Comparison of ENCODE assay signal across 19 cellular contexts in genomic region chr6:166592818-166593217, GRCh38. TPM values are rescaled to one million over a fixed set of nuclear protein-coding genes. Genes with fewer than 3 reads are reported as not detected.
A peak's percentile ranks its signal among the peaks of the same experiment; 100 is the strongest.
DNase-seq lines count a peak whose midpoint lies in the region; ATAC-seq and TF ChIP-seq lines count a peak whose summit lies in the region.
"Had no signal": no experiment of that assay in that cellular context is flagged by ENCODE, and none has a peak within 500 bp of the region (broad histone marks: within the 10 kb centered on the region; RNA-seq: fewer than 3 reads in every experiment).

No MANE protein-coding gene starts in this region.

- peaks cover 73% of the 10 kb centered on the region for H3K4me1 Mint-ChIP-seq in endothelial cell (ENCODE audit: unreplicated experiment)
- peaks cover 82% of the 10 kb centered on the region for H3K4me1 Mint-ChIP-seq in osteocyte (ENCODE audit: unreplicated experiment)

- DNase-seq in LHCN-M2 (ENCODE audit: low read depth) (peak; percentile 73), endothelial cell (ENCODE audit: low spot score) (no peak), osteocyte (ENCODE audit: extremely low spot score, unreplicated experiment) (peak; percentile 30), posterior vena cava (ENCODE audit: low spot score) (no peak), DMS 273 treated with DMSO at 0.1 percent for 48 hours (lab: John Stamatoyannopoulos, UW) (no peak)
- DNase-seq: activated CD4-positive, alpha-beta T cell treated with anti-CD3 and anti-CD28 coated beads, Interleukin-2, amount 50 U/mL, for 1 hour; activated naive CD4-positive, alpha-beta T cell treated with anti-CD3 and anti-CD28 coated beads, Interleukin-2, amount 10 ng/mL, durations not matched to agents 7 days and 5 days; body of pancreas; dermis blood vessel endothelial cell; heart left ventricle; NCI-H1694; NCI-H2227 treated with DMSO at 0.1 percent for 48 hours; stimulated activated CD4-positive, alpha-beta T cell treated with anti-CD3 and anti-CD28 coated beads, Interleukin-15, amount 100 ng/mL, for 24 hours; stimulated activated naive B cell treated with anti-CD40 and anti-IgM and Interleukin-4, amounts not matched to agents 10 μg/mL and 1 μg/mL and 100 μg/mL, for 72 hours; thyroid gland had no signal

- no peak overlapping the region for H3K4me3 Mint-ChIP-seq in endothelial cell (ENCODE audit: unreplicated experiment)
- H3K4me3 Mint-ChIP-seq in osteocyte (ENCODE audit: unreplicated experiment): no peak overlapping the region
- H3K4me3 Mint-ChIP-seq: activated naive CD4-positive, alpha-beta T cell treated with anti-CD3 and anti-CD28 coated beads, Interleukin-2, amount 10 ng/mL, durations not matched to agents 7 days and 5 days; natural killer cell treated with Interleukin-12 subunit alpha and Interleukin-12 subunit beta and Interleukin-15 and Interleukin-18, amount 100 ng/mL, for 72 hours; stimulated activated naive B cell treated with anti-CD40 and anti-IgM and Interleukin-4, amounts not matched to agents 10 μg/mL and 1 μg/mL and 100 μg/mL, for 72 hours had no signal

- H3K27me3 Mint-ChIP-seq in endothelial cell (ENCODE audit: unreplicated experiment) (peaks cover 7% of the 10 kb centered on the region), osteocyte (ENCODE audit: unreplicated experiment) (no peaks in the 10 kb centered on the region)

- ATAC-seq in SK-N-SH treated with all-trans-retinoic acid at 6 μM for 48 hours (no peak), HG03342 (IDR thresholded peaks at IDR 0.05; ENCODE audit: unreplicated experiment) (no peak)
- ATAC-seq: body of pancreas; esophagus mucosa; heart left ventricle; natural killer cell treated with Interleukin-12 subunit alpha and Interleukin-12 subunit beta and Interleukin-15 and Interleukin-18, amount 100 ng/mL, for 72 hours; stimulated activated naive B cell treated with anti-CD40 and anti-IgM and Interleukin-4, amounts not matched to agents 10 μg/mL and 1 μg/mL and 100 μg/mL, for 72 hours had no signal

- no peaks in the 10 kb centered on the region for H3K9me3 Mint-ChIP-seq in endothelial cell (ENCODE audit: unreplicated experiment)
- H3K9me3 Mint-ChIP-seq in osteocyte (ENCODE audit: unreplicated experiment): no peaks in the 10 kb centered on the region
- H3K9me3 Mint-ChIP-seq: activated naive CD4-positive, alpha-beta T cell treated with anti-CD3 and anti-CD28 coated beads, Interleukin-2, amount 10 ng/mL, durations not matched to agents 7 days and 5 days; natural killer cell treated with Interleukin-12 subunit alpha and Interleukin-12 subunit beta and Interleukin-15 and Interleukin-18, amount 100 ng/mL, for 72 hours had no signal

- intact Hi-C loops in posterior vena cava (cut with DNase I): no loop called here

- peak overlapping the region; percentile 25 for H3K27ac Mint-ChIP-seq in endothelial cell (ENCODE audit: unreplicated experiment)
- H3K27ac Mint-ChIP-seq in osteocyte (ENCODE audit: unreplicated experiment): peak overlapping the region; percentile 50
- H3K27ac Mint-ChIP-seq: activated naive CD4-positive, alpha-beta T cell treated with anti-CD3 and anti-CD28 coated beads, Interleukin-2, amount 10 ng/mL, durations not matched to agents 7 days and 5 days; natural killer cell treated with Interleukin-12 subunit alpha and Interleukin-12 subunit beta and Interleukin-15 and Interleukin-18, amount 100 ng/mL, for 72 hours; stimulated activated naive B cell treated with anti-CD40 and anti-IgM and Interleukin-4, amounts not matched to agents 10 μg/mL and 1 μg/mL and 100 μg/mL, for 72 hours had no signal

- H3K36me3 Mint-ChIP-seq in endothelial cell (ENCODE audit: low read depth, unreplicated experiment) (peaks cover 26% of the 10 kb centered on the region), osteocyte (ENCODE audit: unreplicated experiment) (peaks cover 5% of the 10 kb centered on the region)
- H3K36me3 Mint-ChIP-seq: activated naive CD4-positive, alpha-beta T cell treated with anti-CD3 and anti-CD28 coated beads, Interleukin-2, amount 10 ng/mL, durations not matched to agents 7 days and 5 days; natural killer cell treated with Interleukin-12 subunit alpha and Interleukin-12 subunit beta and Interleukin-15 and Interleukin-18, amount 100 ng/mL, for 72 hours had no signal

- TF ChIP-seq CTCF in endothelial cell (IDR thresholded peaks at IDR 0.05; ENCODE audit: unreplicated experiment): no peak
- no peak for TF ChIP-seq CTCF in osteocyte (IDR thresholded peaks at IDR 0.05)

TF ChIP-seq in SK-N-SH treated with all-trans-retinoic acid at 6 μM for 48 hours, 23 proteins besides CTCF, POLR2A, EP300 and RAD21:
- TF ChIP-seq ISL1 (CRISPR knock-in tag; IDR thresholded peaks at IDR 0.05) (peak; percentile 10; the same call in 1 of the 2 replicates), ESRRG (CRISPR knock-in tag; IDR thresholded peaks at IDR 0.05) (no peak)

RNA-seq across cellular contexts. Expression of gene RAMACL, which starts 6.3 kb away (rescaled TPM):
- total RNA-seq in LHCN-M2 (2014; rRNA removed) (0.06 TPM in 1 of 2 replicates, not detected in the other), endothelial cell (ENCODE audit: unreplicated experiment) (4.9 TPM), osteocyte (2.5 and 3.6 TPM in 2 replicates), posterior vena cava (1 to 10 TPM; 1.7 to 2.7 TPM)
- 0.17 TPM for polyA plus RNA-seq in LHCN-M2 (2012)

RNA-seq across cellular contexts. Expression of gene RPS6KA2, which starts 34.2 kb away (rescaled TPM):
- 32.4 and 43.7 TPM in 2 replicates for total RNA-seq in LHCN-M2 (2014; rRNA removed)
- polyA plus RNA-seq in LHCN-M2 (2012): 23.1 TPM
- 105 TPM for total RNA-seq in endothelial cell (ENCODE audit: unreplicated experiment)
- 89.9 and 102 TPM in 2 replicates for total RNA-seq in osteocyte
- total RNA-seq in posterior vena cava: 10 to 100 TPM; 34.0 to 43.4 TPM

Comparison
In these comparisons a context has a peak if more than half of its experiments do, and no peak if none do; other contexts are left out.
1. DNase-seq: peak in LHCN-M2 (single experiment) and osteocyte (single experiment); none in endothelial cell (single experiment), posterior vena cava (single experiment) and DMS 273 treated with DMSO at 0.1 percent for 48 hours (single experiment).